ENCODE assay signal across 1 cellular context in genomic region chr3:1183320-1184048, GRCh38.
TF ChIP-seq lines count a peak whose summit lies in the region.

No MANE protein-coding gene starts in this region.

TF ChIP-seq in SK-N-SH treated with all-trans-retinoic acid at 6 μM for 48 hours, 23 proteins besides CTCF, POLR2A, EP300 and RAD21 (continued from another document):
- TF ChIP-seq CSRNP3 (CRISPR knock-in tag; IDR thresholded peaks at IDR 0.05), result no peak
